ENCODE assay signal across 19 cellular contexts in genomic region chr2:237319887-237320286, GRCh38.
DNase-seq lines count a peak whose midpoint lies in the region; ATAC-seq and TF ChIP-seq lines count a peak whose summit lies in the region.
"Had no signal": no experiment of that assay in that cellular context is flagged by ENCODE, and none has a peak within 500 bp of the region (broad histone marks: within the 10 kb centered on the region; RNA-seq: fewer than 3 reads in every experiment).

No MANE protein-coding gene starts in this region.

- DNase-seq in right atrium auricular region (ENCODE audit: low spot score) (no peak), cardiac septum (ENCODE audit: low spot score) (no peak), smooth muscle cell (lab: John Stamatoyannopoulos, UW; ENCODE audit: unreplicated experiment) (no peak), psoas muscle (no peak), NCI-H1092 treated with DMSO at 0.1 percent for 48 hours (lab: John Stamatoyannopoulos, UW) (no peak)
- no peak for DNase-seq in activated effector memory CD4-positive, alpha-beta T cell treated with Interleukin-2 at 50 U/mL for 16 hours
- DNase-seq: 8988T; CD4-positive, alpha-beta T cell; DMS153; GF-D8; KBM-7; NCI-H1105 treated with DMSO at 0.1 percent for 48 hours; NCI-H1694; NCI-H2081 treated with DMSO at 0.1 percent for 48 hours; NCI-H446 treated with DMSO at 0.1 percent for 48 hours; NCI-H69 had no signal

- H3K4me3 ChIP-seq in right atrium auricular region (no peak overlapping the region), gastroesophageal sphincter (no peak overlapping the region), smooth muscle cell (no peak overlapping the region), psoas muscle (no peak overlapping the region)

- H4K20me1 ChIP-seq in smooth muscle cell (ENCODE audit: low read depth): no peaks in the 10 kb centered on the region

- H3K36me3 ChIP-seq in right atrium auricular region: no peaks in the 10 kb centered on the region
- H3K36me3 ChIP-seq in gastroesophageal sphincter: no peaks in the 10 kb centered on the region
- H3K36me3 ChIP-seq in smooth muscle cell (ENCODE audit: low read depth): no peaks in the 10 kb centered on the region
- H3K36me3 ChIP-seq in psoas muscle (ENCODE audit: insufficient read depth in 1 of 2, low read depth in 1 of 2): no peaks in the 10 kb centered on the region

- H3K4me2 ChIP-seq in smooth muscle cell: no peak overlapping the region

- H3F3A ChIP-seq in smooth muscle cell (ENCODE audit: low read depth): peaks cover 77% of the 10 kb centered on the region

- WGBS in gastroesophageal sphincter (ENCODE audit: low coverage in 1 of 2), 2 donors: 68 to 71% methylated on average over 4 of the region's 4 CpGs
- 89% methylated on average over 4 of the region's 4 CpGs for WGBS in smooth muscle cell (ENCODE audit: low lambda C conversion rate)
- WGBS in psoas muscle, 3 donors: 90 to 94% (median 93%) methylated on average over 4 of the region's 4 CpGs

- H3K27ac ChIP-seq in right atrium auricular region (peak overlapping the region; percentile 26 to 74), gastroesophageal sphincter (peak overlapping the region in 3 of 4 donors; percentile 33 to 94 (median 92)), smooth muscle cell (ENCODE audit: low read depth) (peak overlapping the region; percentile 91), psoas muscle (no peak overlapping the region)

- no peaks in the 10 kb centered on the region for H3K27me3 ChIP-seq in right atrium auricular region
- H3K27me3 ChIP-seq in gastroesophageal sphincter: no peaks in the 10 kb centered on the region
- H3K27me3 ChIP-seq in smooth muscle cell (ENCODE audit: low read depth): no peaks in the 10 kb centered on the region
- H3K27me3 ChIP-seq in psoas muscle (ENCODE audit: insufficient read depth in 3 of 3, low read length in 2 of 3): no peaks in the 10 kb centered on the region

- peaks cover 0 to 52% of the 10 kb centered on the region in 2 donors for H3K4me1 ChIP-seq in right atrium auricular region
- H3K4me1 ChIP-seq in gastroesophageal sphincter: peaks cover 16 to 98% (median 35%) of the 10 kb centered on the region in 3 donors
- H3K4me1 ChIP-seq in smooth muscle cell (ENCODE audit: low read depth): peaks cover 9% of the 10 kb centered on the region
- peaks cover 27% of the 10 kb centered on the region for H3K4me1 ChIP-seq in psoas muscle

- TF ChIP-seq POLR2A in gastroesophageal sphincter (IDR thresholded peaks at IDR 0.05): no peak

- no peak for ATAC-seq in gastroesophageal sphincter
- ATAC-seq in psoas muscle: no peak
- no peak for ATAC-seq in GM19463 (IDR thresholded peaks at IDR 0.05; ENCODE audit: unreplicated experiment)
- ATAC-seq: Panc1 had no signal

- H3K9ac ChIP-seq in smooth muscle cell (ENCODE audit: low read depth): no peak overlapping the region

- no peaks in the 10 kb centered on the region for H3K9me3 ChIP-seq in right atrium auricular region
- H3K9me3 ChIP-seq in gastroesophageal sphincter: no peaks in the 10 kb centered on the region
- H3K9me3 ChIP-seq in smooth muscle cell (replicated peaks; ENCODE audit: low read depth): no peaks in the 10 kb centered on the region
- no peaks in the 10 kb centered on the region for H3K9me3 ChIP-seq in psoas muscle

- H2AFZ ChIP-seq in smooth muscle cell (ENCODE audit: low read depth): no peak overlapping the region

- H3K79me2 ChIP-seq in smooth muscle cell (ENCODE audit: low read depth): no peaks in the 10 kb centered on the region

- TF ChIP-seq EP300 in gastroesophageal sphincter (IDR thresholded peaks at IDR 0.05): no peak

- no peak for TF ChIP-seq CTCF in right atrium auricular region (IDR thresholded peaks at IDR 0.05)
- no peak for TF ChIP-seq CTCF in gastroesophageal sphincter (IDR thresholded peaks at IDR 0.05)
- no peak for TF ChIP-seq CTCF in smooth muscle cell (IDR thresholded peaks at IDR 0.05; ENCODE audit: borderline replicate concordance, insufficient read depth, poor library complexity, severe bottlenecking)
- TF ChIP-seq CTCF in psoas muscle (IDR thresholded peaks at IDR 0.05): no peak

- intact Hi-C loops in cardiac septum (cut with DNase I): loop anchor here (5.0 to 10.0 kb wide), 3 partner anchors 38 to 155 kb away; no protein-coding TSS in a partner anchor
- intact Hi-C loops in psoas muscle (cut with DNase I): loop anchor here (5.0 to 10.0 kb wide), 2 partner anchors 82 to 85 kb away; no protein-coding TSS in a partner anchor
